ENCODE assay signal across 18 cellular contexts in the genomic region with DNA sequence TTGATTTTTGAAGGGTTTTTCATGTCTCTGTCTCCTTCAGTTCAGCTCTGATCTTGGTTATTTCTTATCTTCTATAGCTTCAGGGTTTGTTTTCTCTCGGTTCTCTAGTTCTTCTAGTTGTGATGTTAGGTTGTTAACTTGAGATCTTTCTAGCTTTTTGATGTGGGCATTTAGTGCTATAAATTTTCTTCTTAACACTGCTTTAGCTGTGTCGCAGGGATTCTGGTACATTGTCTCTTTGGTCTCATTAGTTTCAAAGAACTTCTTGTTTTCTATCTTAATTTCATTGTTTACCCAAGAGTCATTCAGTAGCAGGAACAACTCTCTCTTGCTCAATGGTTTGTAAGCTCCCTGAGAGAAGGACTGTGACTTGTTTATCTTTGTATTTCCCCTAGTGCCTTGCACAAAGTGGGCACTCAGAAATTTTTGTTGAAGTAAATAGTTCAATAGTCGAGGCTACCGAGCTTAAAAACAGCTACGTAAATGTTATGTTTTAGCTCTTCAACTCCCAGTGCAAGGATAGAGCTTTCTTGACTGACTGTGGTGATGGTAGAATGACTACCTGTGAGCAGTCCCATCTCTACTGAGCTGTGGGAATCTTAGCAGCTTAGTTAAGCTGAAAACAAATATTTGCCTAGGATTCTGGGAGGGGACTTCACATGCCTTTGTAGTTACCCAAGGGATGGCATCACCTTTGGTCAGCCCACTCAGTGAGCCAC.
"Had no signal": no experiment of that assay in that cellular context is flagged by ENCODE, and none has a peak within 500 bp of the region (broad histone marks: within the 10 kb centered on the region; RNA-seq: fewer than 3 reads in every experiment).

No MANE protein-coding gene starts in this region.

- DNase-seq: activated CD4-positive, alpha-beta T cell treated with anti-CD3 and anti-CD28 coated beads, Interleukin-2, amount 50 U/mL, for 4 hours; activated CD8-positive, alpha-beta memory T cell treated with anti-CD3 and anti-CD28 coated beads, Interleukin-2, amount 10 ng/mL, durations not matched to agents 7 days and 5 days; amniotic stem cell; effector memory CD8-positive, alpha-beta T cell; foreskin fibroblast; hippocampal formation; islet precursor cell; left lung; naive thymus-derived CD4-positive, alpha-beta T cell; pancreas; sigmoid colon; stimulated activated CD4-positive, alpha-beta T cell treated with anti-CD3 and anti-CD28 coated beads, Interleukin-4, amount 100 ng/mL, for 24 hours; stimulated activated naive B cell treated with anti-CD40 and anti-IgM and Interleukin-4, amounts not matched to agents 10 μg/mL and 1 μg/mL and 100 μg/mL, for 72 hours; thyroid gland; WERI-Rb-1 had no signal

- FAIRE-seq: pancreas had no signal

- H3K27ac Mint-ChIP-seq: activated CD8-positive, alpha-beta memory T cell treated with anti-CD3 and anti-CD28 coated beads, Interleukin-2, amount 10 ng/mL, durations not matched to agents 7 days and 5 days; activated naive CD8-positive, alpha-beta T cell; effector memory CD8-positive, alpha-beta T cell; memory B cell; naive thymus-derived CD4-positive, alpha-beta T cell; stimulated activated naive B cell treated with anti-CD40 and anti-IgM and Interleukin-4, amounts not matched to agents 10 μg/mL and 1 μg/mL and 100 μg/mL, for 72 hours had no signal

- H3K36me3 Mint-ChIP-seq: activated naive CD8-positive, alpha-beta T cell; memory B cell; stimulated activated naive B cell treated with anti-CD40 and anti-IgM and Interleukin-4, amounts not matched to agents 10 μg/mL and 1 μg/mL and 100 μg/mL, for 72 hours had no signal

- H3K4me1 Mint-ChIP-seq: activated CD8-positive, alpha-beta memory T cell treated with anti-CD3 and anti-CD28 coated beads, Interleukin-2, amount 10 ng/mL, durations not matched to agents 7 days and 5 days; memory B cell; stimulated activated naive B cell treated with anti-CD40 and anti-IgM and Interleukin-4, amounts not matched to agents 10 μg/mL and 1 μg/mL and 100 μg/mL, for 72 hours had no signal

- H3K4me3 Mint-ChIP-seq: activated CD8-positive, alpha-beta memory T cell treated with anti-CD3 and anti-CD28 coated beads, Interleukin-2, amount 10 ng/mL, durations not matched to agents 7 days and 5 days; activated naive CD8-positive, alpha-beta T cell; effector memory CD8-positive, alpha-beta T cell; memory B cell; naive thymus-derived CD4-positive, alpha-beta T cell; stimulated activated naive B cell treated with anti-CD40 and anti-IgM and Interleukin-4, amounts not matched to agents 10 μg/mL and 1 μg/mL and 100 μg/mL, for 72 hours had no signal

- H3K4me1 ChIP-seq: left lung, pancreas, sigmoid colon, thyroid gland had no signal

- H3K36me3 ChIP-seq: left lung, neutrophil, pancreas, sigmoid colon, thyroid gland, WERI-Rb-1 had no signal

- H3K9me3 ChIP-seq: neutrophil, pancreas, thyroid gland had no signal

- H3K27ac ChIP-seq: left lung, neutrophil, pancreas, sigmoid colon, thyroid gland, WERI-Rb-1 had no signal

- H3K4me3 ChIP-seq: left lung, pancreas, sigmoid colon, thyroid gland had no signal
